ENCODE assay signal across 8 cellular contexts in the genomic region with DNA sequence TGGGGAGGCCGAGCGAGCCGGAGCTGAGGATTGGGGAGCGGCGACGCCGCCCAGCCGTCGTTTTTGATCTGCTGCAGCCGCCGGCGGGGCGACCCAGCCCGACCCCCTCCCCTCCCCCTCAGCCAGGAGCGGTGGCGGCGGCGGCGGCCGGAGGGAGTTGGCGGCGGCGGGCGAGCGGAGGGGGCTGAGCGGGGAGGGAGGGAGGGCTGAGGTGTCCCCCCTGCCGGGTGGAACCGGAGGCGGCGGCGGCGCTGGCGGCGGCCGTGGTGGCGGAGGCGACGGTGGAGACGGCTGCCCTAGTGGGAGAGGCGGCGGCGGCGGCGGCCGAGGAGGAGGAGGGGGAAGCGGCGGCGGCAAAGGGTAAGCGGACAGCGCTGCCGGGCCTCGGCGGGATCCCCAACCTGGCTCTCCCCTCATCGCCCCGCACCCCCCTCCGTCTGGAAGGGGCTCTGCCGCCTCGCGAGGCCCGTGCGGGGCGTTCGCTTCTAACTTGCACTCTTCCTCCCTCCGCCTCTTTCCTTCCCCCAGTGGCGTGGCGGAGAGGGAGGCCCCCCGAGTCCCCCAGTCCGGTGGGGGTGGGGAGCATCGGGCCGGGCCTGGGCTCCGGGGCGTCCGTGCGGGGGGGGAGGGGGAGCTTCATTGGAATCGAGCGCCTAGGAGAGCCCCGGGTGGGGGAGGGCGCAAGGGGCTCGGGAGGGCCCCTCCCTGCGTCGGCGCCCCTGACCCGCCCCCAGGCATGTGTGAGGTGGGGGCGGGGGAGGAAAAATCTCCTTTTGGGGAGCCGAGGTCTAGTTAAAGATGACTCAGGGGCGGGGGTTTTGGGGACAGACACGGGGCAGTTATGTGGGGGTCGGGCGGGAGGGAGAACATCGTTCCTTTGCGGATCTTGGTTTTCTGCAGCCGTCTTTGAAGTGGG. TPM values are rescaled to one million over a fixed set of nuclear protein-coding genes. Genes with fewer than 3 reads are reported as not detected.
DNase-seq lines count a peak whose midpoint lies in the region; ATAC-seq and TF ChIP-seq lines count a peak whose summit lies in the region.

Gene TAB2 (plus strand): TSS at position 57 of the 916 bp plus-strand sequence. CDS start 52,286 bp downstream, outside the sequence.

- H3K36me3 ChIP-seq in effector memory CD4-positive, alpha-beta T cell (ENCODE audit: control insufficient read depth, insufficient read depth, low read length), result no peaks in the 10 kb centered on the region

- H3K9me3 ChIP-seq in effector memory CD4-positive, alpha-beta T cell (ENCODE audit: control insufficient read depth, low read length), result no peaks in the 10 kb centered on the region

- peak; percentile 60 for DNase-seq in GM10248 (ENCODE audit: extremely low spot score)
- DNase-seq in HEK293T (ENCODE audit: extremely low spot score), result peak; percentile 44
- DNase-seq in NCI-H1092 treated with DMSO at 0.1 percent for 48 hours (lab: John Stamatoyannopoulos, UW), result peak; percentile 34
- DNase-seq in activated CD8-positive, alpha-beta T cell treated with anti-CD3 and anti-CD28 coated beads for 36 hours, result peak; percentile 91
- DNase-seq in effector memory CD4-positive, alpha-beta T cell, result peak; percentile 57 to 66 (median 59)
- DNase-seq in midbrain (lab: John Stamatoyannopoulos, UW), result peak; percentile 53
- peak; percentile 73 to 74 for DNase-seq in stimulated activated CD8-positive, alpha-beta memory T cell treated with anti-CD3 and anti-CD28 coated beads, Interleukin-15, amount 100 ng/mL, for 4 hours (ENCODE audit: low read depth in 2 of 2)
- DNase-seq in DMS114 treated with DMSO at 0.1 percent for 48 hours (lab: John Stamatoyannopoulos, UW; ENCODE audit: unreplicated experiment), result no peak

- CTCF ChIA-PET in GM10248 (lab: Yijun Ruan, JAX), result interaction anchor here (1.1 to 1.9 kb wide), 2 partner anchors 31 to 272 kb away, joined by 3 to 5 read pairs; no protein-coding TSS in a partner anchor
- CTCF ChIA-PET in HEK293T (lab: Yijun Ruan, JAX), result no interaction called here
- CTCF ChIA-PET in activated CD8-positive, alpha-beta T cell treated with anti-CD3 and anti-CD28 coated beads for 36 hours (lab: Charles Lee), result interaction anchor here (1.1 to 1.5 kb wide), 5 partner anchors 8 to 235 kb away, joined by 3 to 5 read pairs (median 3); no protein-coding TSS in a partner anchor

- ATAC-seq in activated CD8-positive, alpha-beta T cell treated with anti-CD3 and anti-CD28 coated beads for 36 hours, result peak; percentile 65

- no peaks in the 10 kb centered on the region for H3K9me3 Mint-ChIP-seq in activated CD8-positive, alpha-beta T cell treated with anti-CD3 and anti-CD28 coated beads for 36 hours

- H3K4me3 Mint-ChIP-seq in activated CD8-positive, alpha-beta T cell treated with anti-CD3 and anti-CD28 coated beads for 36 hours, result peak within 1 kb of the TSS; percentile 93

- H3K4me1 Mint-ChIP-seq in activated CD8-positive, alpha-beta T cell treated with anti-CD3 and anti-CD28 coated beads for 36 hours (ENCODE audit: low read depth), result peaks cover 36% of the 10 kb centered on the region

- no peaks in the 10 kb centered on the region for H3K27me3 ChIP-seq in effector memory CD4-positive, alpha-beta T cell (replicated peaks; ENCODE audit: control insufficient read depth, insufficient read depth, low read length, poor library complexity, severe bottlenecking)

- H3K4me3 ChIP-seq in effector memory CD4-positive, alpha-beta T cell (ENCODE audit: insufficient read depth, low read depth, low read length, poor library complexity, severe bottlenecking), result peak within 1 kb of the TSS; percentile 73

- no peaks in the 10 kb centered on the region for H3K27me3 Mint-ChIP-seq in activated CD8-positive, alpha-beta T cell treated with anti-CD3 and anti-CD28 coated beads for 36 hours

- POLR2A ChIA-PET in GM10248 (lab: Yijun Ruan, JAX) (no interaction called here), HEK293T (lab: Yijun Ruan, JAX) (interaction anchor here (0.6 to 2.3 kb wide), 7 partner anchors 12 to 230 kb away, joined by 3 to 6 read pairs (median 3); no protein-coding TSS in a partner anchor)
- POLR2A ChIA-PET in activated CD8-positive, alpha-beta T cell treated with anti-CD3 and anti-CD28 coated beads for 36 hours (lab: Charles Lee), result interaction anchor here (0.6 to 5.2 kb wide), 23 partner anchors 17 to 285 kb away, joined by 3 to 18 read pairs (median 3); partner anchors contain the start of genes PPIL4 and ZC3H12D

- H3K36me3 Mint-ChIP-seq in activated CD8-positive, alpha-beta T cell treated with anti-CD3 and anti-CD28 coated beads for 36 hours (ENCODE audit: low read depth), result peaks cover 28% of the 10 kb centered on the region

- intact Hi-C loops in activated CD8-positive, alpha-beta T cell treated with anti-CD3 and anti-CD28 coated beads for 36 hours (cut with micrococcal nuclease), result loop anchor here (2.0 to 5.0 kb wide), 4 partner anchors 46 to 236 kb away; no protein-coding TSS in a partner anchor

- H3K27ac ChIP-seq in effector memory CD4-positive, alpha-beta T cell (ENCODE audit: insufficient read depth, low read length, poor library complexity, severe bottlenecking), result peak within 1 kb of the TSS; percentile 95

- H3K4me1 ChIP-seq in effector memory CD4-positive, alpha-beta T cell (ENCODE audit: control insufficient read depth, insufficient read depth, low read length, poor library complexity, severe bottlenecking), result peaks cover 6% of the 10 kb centered on the region

- peak within 1 kb of the TSS; percentile 98 for H3K27ac Mint-ChIP-seq in activated CD8-positive, alpha-beta T cell treated with anti-CD3 and anti-CD28 coated beads for 36 hours

- TF ChIP-seq CTCF in GM10248 (IDR thresholded peaks at IDR 0.05; ENCODE audit: control extremely low read depth, extremely low read depth, low read depth, missing control alignments), result no peak
- TF ChIP-seq CTCF in activated CD8-positive, alpha-beta T cell treated with anti-CD3 and anti-CD28 coated beads for 36 hours (IDR thresholded peaks at IDR 0.05), result no peak

TF ChIP-seq in HEK293T, 16 proteins besides CTCF, POLR2A, EP300 and RAD21:
- TF ChIP-seq FOXM1 (IDR thresholded peaks at IDR 0.05; ENCODE audit: borderline replicate concordance) (no peak), FOXK2 (IDR thresholded peaks at IDR 0.05) (no peak), CTBP1 (IDR thresholded peaks at IDR 0.05; ENCODE audit: borderline replicate concordance) (no peak), HDGF (IDR thresholded peaks at IDR 0.05; ENCODE audit: borderline replicate concordance) (no peak), BHLHE40 (IDR thresholded peaks at IDR 0.05; ENCODE audit: borderline replicate concordance) (no peak), ARNT (IDR thresholded peaks at IDR 0.05) (no peak), L3MBTL2 (conservative IDR thresholded peaks at IDR 0.05) (no peak), ELF4 (IDR thresholded peaks at IDR 0.05) (no peak), SP1 (IDR thresholded peaks at IDR 0.05) (no peak), PKNOX1 (IDR thresholded peaks at IDR 0.05) (no peak), LEF1 (IDR thresholded peaks at IDR 0.05; ENCODE audit: borderline replicate concordance) (no peak), NFRKB (IDR thresholded peaks at IDR 0.05) (no peak), SUZ12 (IDR thresholded peaks at IDR 0.05) (no peak)

RNA-seq across cellular contexts. Expression of gene TAB2, which starts in this region (rescaled TPM):
- 10 to 100 TPM; 64.8 to 69.1 TPM for total RNA-seq in activated CD8-positive, alpha-beta T cell treated with anti-CD3 and anti-CD28 coated beads for 36 hours
